ENCODE assay signal across 33 cellular contexts in the genomic region with DNA sequence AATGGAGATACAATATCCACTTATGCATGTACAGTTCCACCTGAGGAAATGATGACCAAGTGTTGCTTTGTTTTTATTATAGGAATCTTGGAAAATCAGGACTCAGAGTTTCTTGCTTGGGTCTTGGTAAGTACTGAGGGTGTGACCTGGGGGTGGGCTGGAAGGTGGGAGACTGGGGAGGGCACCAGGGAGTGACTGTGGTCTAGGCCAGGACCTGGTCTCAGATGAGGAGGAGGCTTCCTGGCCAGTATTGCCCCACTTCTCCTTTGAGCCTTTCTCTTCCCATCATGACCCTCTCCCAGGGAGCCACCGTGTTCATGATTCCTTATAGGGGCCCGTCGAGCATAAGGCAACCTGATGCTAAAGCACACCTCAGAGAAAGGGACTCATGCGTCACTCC.
DNase-seq lines count a peak whose midpoint lies in the region; ATAC-seq and TF ChIP-seq lines count a peak whose summit lies in the region.
"Had no signal": no experiment of that assay in that cellular context is flagged by ENCODE, and none has a peak within 500 bp of the region (broad histone marks: within the 10 kb centered on the region; RNA-seq: fewer than 3 reads in every experiment).

No MANE protein-coding gene starts in this region.

- H3K9me3 Mint-ChIP-seq in stimulated activated memory B cell treated with anti-CD40 and anti-IgM and Interleukin-4, amounts not matched to agents 10 μg/mL and 1 μg/mL and 100 μg/mL, for 72 hours: no peaks in the 10 kb centered on the region
- no peaks in the 10 kb centered on the region for H3K9me3 Mint-ChIP-seq in activated CD4-positive, alpha-beta memory T cell treated with anti-CD3 and anti-CD28 coated beads for 36 hours
- H3K9me3 Mint-ChIP-seq: CD4-positive, alpha-beta memory T cell; CD4-positive, alpha-beta T cell; CD4-positive, CD25-positive, alpha-beta regulatory T cell; CD8-positive, alpha-beta memory T cell; CD8-positive, alpha-beta T cell had no signal

- DNase-seq in omental fat pad (ENCODE audit: low spot score): no peak
- DNase-seq in thyroid gland: no peak
- no peak for DNase-seq in kidney glomerular epithelial cell (lab: John Stamatoyannopoulos, UW)
- no peak for DNase-seq in activated CD4-positive, alpha-beta memory T cell treated with anti-CD3 and anti-CD28 coated beads for 36 hours
- DNase-seq: 8988T; ACHN; AML-193; BE2C; C1 segment of cervical spinal cord; Caco-2; Calu3; CD4-positive, alpha-beta memory T cell; CD4-positive, alpha-beta T cell; CD4-positive, CD25-positive, alpha-beta regulatory T cell; CD8-positive, alpha-beta memory T cell; CD8-positive, alpha-beta T cell; COR-L47; DMS 273 treated with DMSO at 0.1 percent for 48 hours; DMS153; DMS53; DMS79; DMS79 treated with DMSO at 0.1 percent for 48 hours; DND-41; EL had no signal

- no peaks in the 10 kb centered on the region for H3K36me3 Mint-ChIP-seq in stimulated activated memory B cell treated with anti-CD40 and anti-IgM and Interleukin-4, amounts not matched to agents 10 μg/mL and 1 μg/mL and 100 μg/mL, for 72 hours
- no peaks in the 10 kb centered on the region for H3K36me3 Mint-ChIP-seq in activated CD4-positive, alpha-beta memory T cell treated with anti-CD3 and anti-CD28 coated beads for 36 hours
- H3K36me3 Mint-ChIP-seq: CD14-positive monocyte; CD4-positive, alpha-beta memory T cell; CD4-positive, CD25-positive, alpha-beta regulatory T cell; CD8-positive, alpha-beta memory T cell; CD8-positive, alpha-beta T cell had no signal

- no peaks in the 10 kb centered on the region for H3K27me3 ChIP-seq in thyroid gland
- H3K27me3 ChIP-seq in gastroesophageal sphincter: no peaks in the 10 kb centered on the region
- H3K27me3 ChIP-seq: BE2C; BLaER1; BLaER1 treated with 17β-estradiol and CSF1 and Interleukin-3, amounts not matched to agents 10 nM and 100 nM had no signal

- peak; percentile 62 for ATAC-seq in omental fat pad (ENCODE audit: low FRiP score)
- ATAC-seq in stimulated activated memory B cell treated with anti-CD40 and anti-IgM and Interleukin-4, amounts not matched to agents 10 μg/mL and 1 μg/mL and 100 μg/mL, for 72 hours: peak; percentile 61
- ATAC-seq in gastroesophageal sphincter: no peak
- ATAC-seq: A549; CD8-positive, alpha-beta T cell had no signal

- no peaks in the 10 kb centered on the region for H3K4me1 Mint-ChIP-seq in stimulated activated memory B cell treated with anti-CD40 and anti-IgM and Interleukin-4, amounts not matched to agents 10 μg/mL and 1 μg/mL and 100 μg/mL, for 72 hours
- H3K4me1 Mint-ChIP-seq in activated CD4-positive, alpha-beta memory T cell treated with anti-CD3 and anti-CD28 coated beads for 36 hours (ENCODE audit: low read depth): no peaks in the 10 kb centered on the region
- H3K4me1 Mint-ChIP-seq: B cell; CD14-positive monocyte; CD4-positive, alpha-beta memory T cell; CD4-positive, CD25-positive, alpha-beta regulatory T cell; CD8-positive, alpha-beta memory T cell had no signal

- CTCF ChIA-PET in activated CD4-positive, alpha-beta memory T cell treated with anti-CD3 and anti-CD28 coated beads for 36 hours (lab: Charles Lee): no interaction called here

- no peaks in the 10 kb centered on the region for H3K27me3 Mint-ChIP-seq in stimulated activated memory B cell treated with anti-CD40 and anti-IgM and Interleukin-4, amounts not matched to agents 10 μg/mL and 1 μg/mL and 100 μg/mL, for 72 hours
- H3K27me3 Mint-ChIP-seq in activated CD4-positive, alpha-beta memory T cell treated with anti-CD3 and anti-CD28 coated beads for 36 hours: peaks cover 3% of the 10 kb centered on the region
- H3K27me3 Mint-ChIP-seq: CD4-positive, alpha-beta T cell had no signal

- H3K4me3 Mint-ChIP-seq in stimulated activated memory B cell treated with anti-CD40 and anti-IgM and Interleukin-4, amounts not matched to agents 10 μg/mL and 1 μg/mL and 100 μg/mL, for 72 hours: no peak overlapping the region
- no peak overlapping the region for H3K4me3 Mint-ChIP-seq in activated CD4-positive, alpha-beta memory T cell treated with anti-CD3 and anti-CD28 coated beads for 36 hours
- H3K4me3 Mint-ChIP-seq: B cell; CD14-positive monocyte; CD4-positive, alpha-beta memory T cell; CD4-positive, alpha-beta T cell; CD4-positive, CD25-positive, alpha-beta regulatory T cell; CD8-positive, alpha-beta memory T cell; CD8-positive, alpha-beta T cell had no signal

- H3K36me3 ChIP-seq in thyroid gland (no peaks in the 10 kb centered on the region), gastroesophageal sphincter (no peaks in the 10 kb centered on the region)
- H3K36me3 ChIP-seq: BE2C; BLaER1; BLaER1 treated with 17β-estradiol and CSF1 and Interleukin-3, amounts not matched to agents 10 nM and 100 nM had no signal

- H3K4me1 ChIP-seq in thyroid gland (peaks cover 38 to 50% of the 10 kb centered on the region in 2 donors), gastroesophageal sphincter (peaks cover 0 to 12% (median 0%) of the 10 kb centered on the region in 3 donors)
- H3K4me1 ChIP-seq: Caco-2 had no signal

- POLR2A ChIA-PET in activated CD4-positive, alpha-beta memory T cell treated with anti-CD3 and anti-CD28 coated beads for 36 hours (lab: Charles Lee): no interaction called here

- H3K27ac Mint-ChIP-seq in stimulated activated memory B cell treated with anti-CD40 and anti-IgM and Interleukin-4, amounts not matched to agents 10 μg/mL and 1 μg/mL and 100 μg/mL, for 72 hours: no peak overlapping the region
- H3K27ac Mint-ChIP-seq in activated CD4-positive, alpha-beta memory T cell treated with anti-CD3 and anti-CD28 coated beads for 36 hours: no peak overlapping the region
- H3K27ac Mint-ChIP-seq: B cell; CD14-positive monocyte; CD4-positive, alpha-beta memory T cell; CD4-positive, alpha-beta T cell; CD4-positive, CD25-positive, alpha-beta regulatory T cell; CD8-positive, alpha-beta memory T cell; CD8-positive, alpha-beta T cell had no signal

- intact Hi-C loops in thyroid gland (cut with DNase I): no loop called here
- intact Hi-C loops in activated CD4-positive, alpha-beta memory T cell treated with anti-CD3 and anti-CD28 coated beads for 36 hours (cut with micrococcal nuclease): no loop called here

- WGBS in thyroid gland, 2 donors: 95 to 96% methylated on average over 4 of the region's 4 CpGs
- WGBS in gastroesophageal sphincter (ENCODE audit: low coverage in 1 of 2), 2 donors: 81 to 100% methylated on average over 3 to 4 of the region's 4 CpGs

- TF ChIP-seq CTCF in omental fat pad (IDR thresholded peaks at IDR 0.05) (no peak), thyroid gland (IDR thresholded peaks at IDR 0.05) (no peak), gastroesophageal sphincter (IDR thresholded peaks at IDR 0.05) (no peak)

- TF ChIP-seq EP300 in gastroesophageal sphincter (IDR thresholded peaks at IDR 0.05): no peak

- no peaks in the 10 kb centered on the region for H3K9me3 ChIP-seq in thyroid gland
- no peaks in the 10 kb centered on the region for H3K9me3 ChIP-seq in gastroesophageal sphincter
- H3K9me3 ChIP-seq: A549; BE2C; BLaER1; BLaER1 treated with 17β-estradiol and CSF1 and Interleukin-3, amounts not matched to agents 10 nM and 100 nM; Caco-2 had no signal

- H3K27ac ChIP-seq in thyroid gland (peak overlapping the region in 2 of 3 donors; percentile 21 to 93), gastroesophageal sphincter (no peak overlapping the region)
- H3K27ac ChIP-seq: 22Rv1; A549; BLaER1; BLaER1 treated with 17β-estradiol and CSF1 and Interleukin-3, amounts not matched to agents 10 nM and 100 nM; C4-2B had no signal

- TF ChIP-seq POLR2A in thyroid gland (IDR thresholded peaks at IDR 0.05) (no peak), gastroesophageal sphincter (IDR thresholded peaks at IDR 0.05) (no peak)

- H3K4me3 ChIP-seq in thyroid gland (replicated peaks in 1 of 3): no peak overlapping the region
- no peak overlapping the region for H3K4me3 ChIP-seq in gastroesophageal sphincter
- H3K4me3 ChIP-seq: A549; BLaER1; BLaER1 treated with 17β-estradiol and CSF1 and Interleukin-3, amounts not matched to agents 10 nM and 100 nM had no signal

Comparison
In these comparisons a context has a peak if more than half of its experiments do, and no peak if none do; other contexts are left out.
1. H3K27ac ChIP-seq: peak in thyroid gland (2 of 3); none in gastroesophageal sphincter (0 of 4).